ENCODE assay signal across 1 cellular context in the genomic region with DNA sequence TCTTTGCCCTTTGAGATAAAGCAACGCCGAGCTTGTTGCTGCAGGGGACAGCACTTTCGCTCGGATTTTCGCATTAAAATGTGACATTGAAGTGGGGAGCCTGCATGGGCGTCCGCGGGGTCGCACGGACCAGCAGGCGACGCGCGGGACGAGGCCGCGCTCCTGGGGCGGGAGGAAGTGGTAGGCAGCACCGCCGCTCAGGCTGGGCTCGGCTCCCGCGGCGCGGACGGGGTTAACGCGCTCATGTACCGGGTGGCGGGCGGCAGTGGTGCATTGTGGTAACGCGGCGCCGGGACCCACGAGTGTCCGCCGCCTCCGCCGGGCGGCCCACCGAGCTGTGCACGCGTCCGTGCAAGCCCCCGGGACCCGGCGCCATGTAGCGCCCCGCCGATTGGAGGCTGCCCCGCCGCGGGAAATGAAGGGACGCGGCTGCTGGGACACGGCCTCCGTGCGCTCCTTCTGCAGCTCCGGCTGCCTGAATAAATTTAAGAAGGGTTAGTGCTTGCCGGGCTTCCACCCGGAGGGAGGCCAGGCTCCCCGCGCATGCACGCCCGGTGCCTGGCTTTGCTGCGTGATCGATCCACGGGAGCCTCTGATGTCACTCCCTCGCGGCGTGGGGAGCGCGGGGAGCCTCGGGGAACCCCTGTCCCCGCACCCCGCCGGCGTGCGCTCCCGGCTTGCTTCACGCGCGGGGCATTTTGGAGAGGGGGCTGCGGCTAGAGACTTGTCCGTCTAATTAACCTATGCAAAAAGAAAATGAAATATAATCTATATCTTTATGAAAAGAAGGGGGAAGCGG.
A peak's percentile ranks its signal among the peaks of the same experiment; 100 is the strongest.
TF ChIP-seq lines count a peak whose summit lies in the region.

No MANE protein-coding gene starts in this region.

TF ChIP-seq in H1, 55 proteins besides CTCF, POLR2A, EP300 and RAD21 (continued from another document):
- TF ChIP-seq, protein P1, sequence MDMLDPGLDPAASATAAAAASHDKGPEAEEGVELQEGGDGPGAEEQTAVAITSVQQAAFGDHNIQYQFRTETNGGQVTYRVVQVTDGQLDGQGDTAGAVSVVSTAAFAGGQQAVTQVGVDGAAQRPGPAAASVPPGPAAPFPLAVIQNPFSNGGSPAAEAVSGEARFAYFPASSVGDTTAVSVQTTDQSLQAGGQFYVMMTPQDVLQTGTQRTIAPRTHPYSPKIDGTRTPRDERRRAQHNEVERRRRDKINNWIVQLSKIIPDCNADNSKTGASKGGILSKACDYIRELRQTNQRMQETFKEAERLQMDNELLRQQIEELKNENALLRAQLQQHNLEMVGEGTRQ (IDR thresholded peaks at IDR 0.05; ENCODE audit: low read length), result no peak
- TF ChIP-seq POLR2AphosphoS5 (IDR thresholded peaks at IDR 0.05; ENCODE audit: low read depth, low read length), result no peak
- TF ChIP-seq BRCA1 (IDR thresholded peaks at IDR 0.05; ENCODE audit: low read depth, low read length), result no peak
- TF ChIP-seq, protein P2, sequence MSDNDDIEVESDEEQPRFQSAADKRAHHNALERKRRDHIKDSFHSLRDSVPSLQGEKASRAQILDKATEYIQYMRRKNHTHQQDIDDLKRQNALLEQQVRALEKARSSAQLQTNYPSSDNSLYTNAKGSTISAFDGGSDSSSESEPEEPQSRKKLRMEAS (IDR thresholded peaks at IDR 0.05), result 0 out of 2 replicates have a peak, but pooled peaks have one; percentile 6
- peak; percentile 68 for TF ChIP-seq EZH2 (IDR thresholded peaks at IDR 0.05; ENCODE audit: low read depth, low read length, severe bottlenecking)
- TF ChIP-seq KDM1A (IDR thresholded peaks at IDR 0.05; ENCODE audit: borderline replicate concordance, low read length), result no peak
- TF ChIP-seq SP1 (IDR thresholded peaks at IDR 0.05; ENCODE audit: low read depth, low read length), result no peak
- TF ChIP-seq, protein P3, sequence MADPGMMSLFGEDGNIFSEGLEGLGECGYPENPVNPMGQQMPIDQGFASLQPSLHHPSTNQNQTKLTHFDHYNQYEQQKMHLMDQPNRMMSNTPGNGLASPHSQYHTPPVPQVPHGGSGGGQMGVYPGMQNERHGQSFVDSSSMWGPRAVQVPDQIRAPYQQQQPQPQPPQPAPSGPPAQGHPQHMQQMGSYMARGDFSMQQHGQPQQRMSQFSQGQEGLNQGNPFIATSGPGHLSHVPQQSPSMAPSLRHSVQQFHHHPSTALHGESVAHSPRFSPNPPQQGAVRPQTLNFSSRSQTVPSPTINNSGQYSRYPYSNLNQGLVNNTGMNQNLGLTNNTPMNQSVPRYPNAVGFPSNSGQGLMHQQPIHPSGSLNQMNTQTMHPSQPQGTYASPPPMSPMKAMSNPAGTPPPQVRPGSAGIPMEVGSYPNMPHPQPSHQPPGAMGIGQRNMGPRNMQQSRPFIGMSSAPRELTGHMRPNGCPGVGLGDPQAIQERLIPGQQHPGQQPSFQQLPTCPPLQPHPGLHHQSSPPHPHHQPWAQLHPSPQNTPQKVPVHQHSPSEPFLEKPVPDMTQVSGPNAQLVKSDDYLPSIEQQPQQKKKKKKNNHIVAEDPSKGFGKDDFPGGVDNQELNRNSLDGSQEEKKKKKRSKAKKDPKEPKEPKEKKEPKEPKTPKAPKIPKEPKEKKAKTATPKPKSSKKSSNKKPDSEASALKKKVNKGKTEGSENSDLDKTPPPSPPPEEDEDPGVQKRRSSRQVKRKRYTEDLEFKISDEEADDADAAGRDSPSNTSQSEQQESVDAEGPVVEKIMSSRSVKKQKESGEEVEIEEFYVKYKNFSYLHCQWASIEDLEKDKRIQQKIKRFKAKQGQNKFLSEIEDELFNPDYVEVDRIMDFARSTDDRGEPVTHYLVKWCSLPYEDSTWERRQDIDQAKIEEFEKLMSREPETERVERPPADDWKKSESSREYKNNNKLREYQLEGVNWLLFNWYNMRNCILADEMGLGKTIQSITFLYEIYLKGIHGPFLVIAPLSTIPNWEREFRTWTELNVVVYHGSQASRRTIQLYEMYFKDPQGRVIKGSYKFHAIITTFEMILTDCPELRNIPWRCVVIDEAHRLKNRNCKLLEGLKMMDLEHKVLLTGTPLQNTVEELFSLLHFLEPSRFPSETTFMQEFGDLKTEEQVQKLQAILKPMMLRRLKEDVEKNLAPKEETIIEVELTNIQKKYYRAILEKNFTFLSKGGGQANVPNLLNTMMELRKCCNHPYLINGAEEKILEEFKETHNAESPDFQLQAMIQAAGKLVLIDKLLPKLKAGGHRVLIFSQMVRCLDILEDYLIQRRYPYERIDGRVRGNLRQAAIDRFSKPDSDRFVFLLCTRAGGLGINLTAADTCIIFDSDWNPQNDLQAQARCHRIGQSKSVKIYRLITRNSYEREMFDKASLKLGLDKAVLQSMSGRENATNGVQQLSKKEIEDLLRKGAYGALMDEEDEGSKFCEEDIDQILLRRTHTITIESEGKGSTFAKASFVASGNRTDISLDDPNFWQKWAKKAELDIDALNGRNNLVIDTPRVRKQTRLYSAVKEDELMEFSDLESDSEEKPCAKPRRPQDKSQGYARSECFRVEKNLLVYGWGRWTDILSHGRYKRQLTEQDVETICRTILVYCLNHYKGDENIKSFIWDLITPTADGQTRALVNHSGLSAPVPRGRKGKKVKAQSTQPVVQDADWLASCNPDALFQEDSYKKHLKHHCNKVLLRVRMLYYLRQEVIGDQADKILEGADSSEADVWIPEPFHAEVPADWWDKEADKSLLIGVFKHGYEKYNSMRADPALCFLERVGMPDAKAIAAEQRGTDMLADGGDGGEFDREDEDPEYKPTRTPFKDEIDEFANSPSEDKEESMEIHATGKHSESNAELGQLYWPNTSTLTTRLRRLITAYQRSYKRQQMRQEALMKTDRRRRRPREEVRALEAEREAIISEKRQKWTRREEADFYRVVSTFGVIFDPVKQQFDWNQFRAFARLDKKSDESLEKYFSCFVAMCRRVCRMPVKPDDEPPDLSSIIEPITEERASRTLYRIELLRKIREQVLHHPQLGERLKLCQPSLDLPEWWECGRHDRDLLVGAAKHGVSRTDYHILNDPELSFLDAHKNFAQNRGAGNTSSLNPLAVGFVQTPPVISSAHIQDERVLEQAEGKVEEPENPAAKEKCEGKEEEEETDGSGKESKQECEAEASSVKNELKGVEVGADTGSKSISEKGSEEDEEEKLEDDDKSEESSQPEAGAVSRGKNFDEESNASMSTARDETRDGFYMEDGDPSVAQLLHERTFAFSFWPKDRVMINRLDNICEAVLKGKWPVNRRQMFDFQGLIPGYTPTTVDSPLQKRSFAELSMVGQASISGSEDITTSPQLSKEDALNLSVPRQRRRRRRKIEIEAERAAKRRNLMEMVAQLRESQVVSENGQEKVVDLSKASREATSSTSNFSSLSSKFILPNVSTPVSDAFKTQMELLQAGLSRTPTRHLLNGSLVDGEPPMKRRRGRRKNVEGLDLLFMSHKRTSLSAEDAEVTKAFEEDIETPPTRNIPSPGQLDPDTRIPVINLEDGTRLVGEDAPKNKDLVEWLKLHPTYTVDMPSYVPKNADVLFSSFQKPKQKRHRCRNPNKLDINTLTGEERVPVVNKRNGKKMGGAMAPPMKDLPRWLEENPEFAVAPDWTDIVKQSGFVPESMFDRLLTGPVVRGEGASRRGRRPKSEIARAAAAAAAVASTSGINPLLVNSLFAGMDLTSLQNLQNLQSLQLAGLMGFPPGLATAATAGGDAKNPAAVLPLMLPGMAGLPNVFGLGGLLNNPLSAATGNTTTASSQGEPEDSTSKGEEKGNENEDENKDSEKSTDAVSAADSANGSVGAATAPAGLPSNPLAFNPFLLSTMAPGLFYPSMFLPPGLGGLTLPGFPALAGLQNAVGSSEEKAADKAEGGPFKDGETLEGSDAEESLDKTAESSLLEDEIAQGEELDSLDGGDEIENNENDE (IDR thresholded peaks at IDR 0.05; ENCODE audit: insufficient replicate concordance, low read length), result no peak
- TF ChIP-seq CHD2 (IDR thresholded peaks at IDR 0.05; ENCODE audit: low read length), result no peak
- no peak for TF ChIP-seq SP4 (IDR thresholded peaks at IDR 0.05; ENCODE audit: low read length)
- no peak for TF ChIP-seq KDM5A (IDR thresholded peaks at IDR 0.05; ENCODE audit: low read length)
- peak; percentile 89 for TF ChIP-seq KDM4A (IDR thresholded peaks at IDR 0.05; ENCODE audit: low read depth, low read length, severe bottlenecking)
- TF ChIP-seq RBBP5 (IDR thresholded peaks at IDR 0.05; ENCODE audit: borderline replicate concordance, low read depth, low read length), result no peak
- TF ChIP-seq FOSL1 (IDR thresholded peaks at IDR 0.05; ENCODE audit: insufficient read depth, low read depth, low read length), result no peak
- TF ChIP-seq POU5F1 (IDR thresholded peaks at IDR 0.05; ENCODE audit: low read depth, low read length), result no peak
- TF ChIP-seq, protein P4, sequence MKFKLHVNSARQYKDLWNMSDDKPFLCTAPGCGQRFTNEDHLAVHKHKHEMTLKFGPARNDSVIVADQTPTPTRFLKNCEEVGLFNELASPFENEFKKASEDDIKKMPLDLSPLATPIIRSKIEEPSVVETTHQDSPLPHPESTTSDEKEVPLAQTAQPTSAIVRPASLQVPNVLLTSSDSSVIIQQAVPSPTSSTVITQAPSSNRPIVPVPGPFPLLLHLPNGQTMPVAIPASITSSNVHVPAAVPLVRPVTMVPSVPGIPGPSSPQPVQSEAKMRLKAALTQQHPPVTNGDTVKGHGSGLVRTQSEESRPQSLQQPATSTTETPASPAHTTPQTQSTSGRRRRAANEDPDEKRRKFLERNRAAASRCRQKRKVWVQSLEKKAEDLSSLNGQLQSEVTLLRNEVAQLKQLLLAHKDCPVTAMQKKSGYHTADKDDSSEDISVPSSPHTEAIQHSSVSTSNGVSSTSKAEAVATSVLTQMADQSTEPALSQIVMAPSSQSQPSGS (IDR thresholded peaks at IDR 0.05; ENCODE audit: low read length), result no peak
- TF ChIP-seq, protein P5, sequence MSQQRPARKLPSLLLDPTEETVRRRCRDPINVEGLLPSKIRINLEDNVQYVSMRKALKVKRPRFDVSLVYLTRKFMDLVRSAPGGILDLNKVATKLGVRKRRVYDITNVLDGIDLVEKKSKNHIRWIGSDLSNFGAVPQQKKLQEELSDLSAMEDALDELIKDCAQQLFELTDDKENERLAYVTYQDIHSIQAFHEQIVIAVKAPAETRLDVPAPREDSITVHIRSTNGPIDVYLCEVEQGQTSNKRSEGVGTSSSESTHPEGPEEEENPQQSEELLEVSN (IDR thresholded peaks at IDR 0.05), result no peak; the same call in 1 of the 2 replicates
- no peak for TF ChIP-seq CTBP2 (IDR thresholded peaks at IDR 0.05; ENCODE audit: borderline replicate concordance, insufficient read depth, insufficient read length, low read length)
- no peak for TF ChIP-seq YY1 (IDR thresholded peaks at IDR 0.05; ENCODE audit: low read depth, low read length)
